In genomic region chr10:241451-241850, GRCh38 we compare ENCODE assay signal across 25 cellular contexts.
DNase-seq lines count a peak whose midpoint lies in the region; TF ChIP-seq lines count a peak whose summit lies in the region.
"Had no signal": no experiment of that assay in that cellular context is flagged by ENCODE, and none has a peak within 500 bp of the region (broad histone marks: within the 10 kb centered on the region; RNA-seq: fewer than 3 reads in every experiment).

No MANE protein-coding gene starts in this region.

- peak overlapping the region in 1 of 8 donors; percentile 21 for H3K27ac Mint-ChIP-seq in CD8-positive, alpha-beta memory T cell
- H3K27ac Mint-ChIP-seq in immature natural killer cell = peak overlapping the region in 1 of 6 donors; percentile 30
- H3K27ac Mint-ChIP-seq: activated CD4-positive, alpha-beta memory T cell treated with anti-CD3 and anti-CD28 coated beads, Interleukin-2, amount 10 ng/mL, durations not matched to agents 7 days and 5 days; activated T-helper 17 cell treated with anti-CD3 and anti-CD28 coated beads, Interleukin-2, amount 50 U/mL, for 72 hours; CD14-positive monocyte; GM23338; T-cell had no signal

- H3K4me3 ChIP-seq in dorsolateral prefrontal cortex = no peak overlapping the region
- H3K4me3 ChIP-seq in CD8-positive, alpha-beta memory T cell (ENCODE audit: low read length) = no peak overlapping the region
- H3K4me3 ChIP-seq: GM23338, upper lobe of left lung had no signal

- no peaks in the 10 kb centered on the region for H3K27me3 ChIP-seq in dorsolateral prefrontal cortex
- H3K27me3 ChIP-seq in CD8-positive, alpha-beta memory T cell (ENCODE audit: insufficient read depth, low read length, poor library complexity, severe bottlenecking) = no peaks in the 10 kb centered on the region
- H3K27me3 ChIP-seq: upper lobe of left lung had no signal

- H3K27ac ChIP-seq in dorsolateral prefrontal cortex = peak overlapping the region in 55 of 59 donors; percentile 2 to 85 (median 63)
- H3K27ac ChIP-seq in substantia nigra (ENCODE audit: low read depth, low read length, poor library complexity, severe bottlenecking) = peak overlapping the region; percentile 49
- H3K27ac ChIP-seq in CD8-positive, alpha-beta memory T cell (ENCODE audit: low read depth, low read length) = no peak overlapping the region
- H3K27ac ChIP-seq: HL-60, KMS-11, upper lobe of left lung had no signal

- no peaks in the 10 kb centered on the region for H3K9me3 Mint-ChIP-seq in CD8-positive, alpha-beta memory T cell
- H3K9me3 Mint-ChIP-seq in immature natural killer cell = no peaks in the 10 kb centered on the region
- H3K9me3 Mint-ChIP-seq: activated CD4-positive, alpha-beta memory T cell treated with anti-CD3 and anti-CD28 coated beads, Interleukin-2, amount 10 ng/mL, durations not matched to agents 7 days and 5 days; activated T-helper 17 cell treated with anti-CD3 and anti-CD28 coated beads, Interleukin-2, amount 50 U/mL, for 72 hours; CD14-positive monocyte; GM23338; T-cell had no signal

- DNase-seq in anterior cingulate cortex (lab: John Stamatoyannopoulos, UW) (peak in 32 of 58 donors; percentile 1 to 45 (median 26)), dorsolateral prefrontal cortex (peak in 5 of 10 donors; percentile 23 to 56 (median 37)), medulla oblongata (ENCODE audit: extremely low spot score) (peak; percentile 38), substantia nigra (lab: John Stamatoyannopoulos, UW) (peak in 10 of 49 donors; percentile 10 to 43 (median 15)), immature natural killer cell (no peak), DMS153 treated with DMSO at 0.1 percent for 48 hours (lab: John Stamatoyannopoulos, UW; ENCODE audit: unreplicated experiment) (no peak)
- DNase-seq in CD8-positive, alpha-beta memory T cell = no peak
- no peak for DNase-seq in stimulated activated CD4-positive, alpha-beta T cell treated with anti-CD3 and anti-CD28 coated beads, Interleukin-4, amount 100 ng/mL, for 1 hour
- DNase-seq: activated CD4-positive, alpha-beta memory T cell treated with anti-CD3 and anti-CD28 coated beads, Interleukin-2, amount 10 ng/mL, durations not matched to agents 7 days and 5 days; activated CD8-positive, alpha-beta memory T cell treated with anti-CD3 and anti-CD28 coated beads, Interleukin-2, amount 50 U/mL, for 48 hours; activated naive CD4-positive, alpha-beta T cell treated with anti-CD3 and anti-CD28 coated beads, Interleukin-2, amount 50 U/mL, for 16 hours; EL; glutamatergic neuron; mammary epithelial cell; NCI-H1417 treated with DMSO at 0.1 percent for 48 hours; NCI-H82; small intestine; stimulated activated CD4-positive, alpha-beta T cell treated with anti-CD3 and anti-CD28 coated beads, Interleukin-1b, Interleukin-23, amount 100 ng/mL, for 48 hours; T-cell; upper lobe of left lung had no signal

- CTCF ChIA-PET in CD8-positive, alpha-beta memory T cell (lab: Charles Lee) = no interaction called here

- no peaks in the 10 kb centered on the region for H3K9me3 ChIP-seq in CD8-positive, alpha-beta memory T cell (ENCODE audit: low read length)
- H3K9me3 ChIP-seq: upper lobe of left lung had no signal

- H3K4me1 ChIP-seq in CD8-positive, alpha-beta memory T cell (ENCODE audit: insufficient read depth, low read length) = no peaks in the 10 kb centered on the region
- H3K4me1 ChIP-seq: upper lobe of left lung had no signal

- H3K36me3 ChIP-seq in CD8-positive, alpha-beta memory T cell (ENCODE audit: insufficient read depth, low read length) = peaks cover 14% of the 10 kb centered on the region

- no peaks in the 10 kb centered on the region for H3K27me3 Mint-ChIP-seq in CD8-positive, alpha-beta memory T cell
- peaks cover 0 to 5% (median 0%) of the 10 kb centered on the region in 3 donors for H3K27me3 Mint-ChIP-seq in immature natural killer cell (ENCODE audit: low read depth in 3 of 3)
- H3K27me3 Mint-ChIP-seq: activated CD4-positive, alpha-beta memory T cell treated with anti-CD3 and anti-CD28 coated beads, Interleukin-2, amount 10 ng/mL, durations not matched to agents 7 days and 5 days; activated T-helper 17 cell treated with anti-CD3 and anti-CD28 coated beads, Interleukin-2, amount 50 U/mL, for 72 hours; T-cell had no signal

- POLR2A ChIA-PET in CD8-positive, alpha-beta memory T cell (lab: Charles Lee) = interaction anchor here (0.7 kb wide), 1 partner anchor 54 kb away, joined by 3 read pairs; no protein-coding TSS in a partner anchor

- intact Hi-C loops in dorsolateral prefrontal cortex (cut with DNase I) = loop anchor here in 1 of 2 donors (10.0 kb wide), 1 partner anchor 143 kb away; no protein-coding TSS in a partner anchor

- H3K4me1 Mint-ChIP-seq in CD8-positive, alpha-beta memory T cell = peaks cover 3 to 12% (median 10%) of the 10 kb centered on the region in 3 donors
- peaks cover 11 to 13% of the 10 kb centered on the region in 2 donors for H3K4me1 Mint-ChIP-seq in immature natural killer cell
- H3K4me1 Mint-ChIP-seq: activated CD4-positive, alpha-beta memory T cell treated with anti-CD3 and anti-CD28 coated beads, Interleukin-2, amount 10 ng/mL, durations not matched to agents 7 days and 5 days; activated T-helper 17 cell treated with anti-CD3 and anti-CD28 coated beads, Interleukin-2, amount 50 U/mL, for 72 hours; CD14-positive monocyte; GM23338; T-cell had no signal

- H3K4me3 Mint-ChIP-seq in CD8-positive, alpha-beta memory T cell = no peak overlapping the region
- H3K4me3 Mint-ChIP-seq in immature natural killer cell = no peak overlapping the region
- H3K4me3 Mint-ChIP-seq: activated CD4-positive, alpha-beta memory T cell treated with anti-CD3 and anti-CD28 coated beads, Interleukin-2, amount 10 ng/mL, durations not matched to agents 7 days and 5 days; activated T-helper 17 cell treated with anti-CD3 and anti-CD28 coated beads, Interleukin-2, amount 50 U/mL, for 72 hours; CD14-positive monocyte; GM23338; T-cell had no signal

- H3K36me3 Mint-ChIP-seq in CD8-positive, alpha-beta memory T cell = peaks cover under 1 to 77% (median 11%) of the 10 kb centered on the region in 3 donors
- H3K36me3 Mint-ChIP-seq in immature natural killer cell = peaks cover 22 to 31% (median 27%) of the 10 kb centered on the region in 3 donors

- no peak for TF ChIP-seq CTCF in dorsolateral prefrontal cortex (IDR thresholded peaks at IDR 0.05 in 54 of 56, conservative IDR thresholded peaks at IDR 0.05 in 2 of 56; ENCODE audit: low read depth in 1 of 56, partially characterized antibody in 56 of 56)

Comparison
In these comparisons a context has a peak if more than half of its experiments do, and no peak if none do; other contexts are left out.
1. DNase-seq: peak in anterior cingulate cortex (32 of 58) and medulla oblongata (single experiment); none in CD8-positive, alpha-beta memory T cell (0 of 5), immature natural killer cell (0 of 3), stimulated activated CD4-positive, alpha-beta T cell treated with anti-CD3 and anti-CD28 coated beads, Interleukin-4, amount 100 ng/mL, for 1 hour (single experiment) and DMS153 treated with DMSO at 0.1 percent for 48 hours (single experiment).